In the genomic region with DNA sequence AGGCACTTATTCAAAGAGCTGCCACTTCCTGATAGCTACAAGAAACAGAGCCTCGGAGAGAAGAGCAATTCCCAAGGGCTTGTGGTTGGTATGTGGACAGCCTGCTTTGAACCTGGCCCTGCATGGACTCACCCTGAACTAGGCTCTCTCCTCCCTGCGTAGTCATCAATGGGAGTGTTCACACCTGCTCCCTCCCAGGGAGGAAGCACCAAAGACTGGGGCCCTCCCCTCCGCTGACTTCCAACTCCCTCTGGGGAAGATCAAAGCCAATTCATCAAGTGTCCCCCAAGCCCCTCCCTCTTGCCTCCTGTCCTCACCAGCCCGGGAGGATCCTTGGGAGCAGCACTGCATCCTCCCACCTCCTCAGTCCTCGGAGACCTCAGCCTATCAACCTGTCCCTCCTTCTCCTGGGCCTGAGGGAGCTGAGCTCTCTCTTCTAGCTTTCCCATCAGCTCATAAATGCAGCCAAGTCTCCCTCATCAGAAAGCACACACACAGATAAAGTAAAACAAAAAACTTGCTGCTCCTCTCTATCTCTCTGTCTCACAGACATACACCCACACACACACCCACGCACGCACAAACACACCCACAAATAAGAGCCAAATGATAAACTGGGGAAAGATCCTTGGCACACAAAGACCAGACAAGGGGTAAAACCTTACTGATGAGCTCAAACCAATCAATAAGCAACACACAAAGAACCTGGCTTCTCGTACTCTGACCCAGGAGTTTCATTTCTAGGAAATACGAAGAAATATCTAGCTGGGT, we compare ENCODE assay signal across 9 cellular contexts. TPM values are rescaled to one million over a fixed set of nuclear protein-coding genes. Genes with fewer than 3 reads are reported as not detected.
DNase-seq lines count a peak whose midpoint lies in the region; ATAC-seq and TF ChIP-seq lines count a peak whose summit lies in the region.
"Had no signal": no experiment of that assay in that cellular context is flagged by ENCODE, and none has a peak within 500 bp of the region (broad histone marks: within the 10 kb centered on the region; RNA-seq: fewer than 3 reads in every experiment).

No MANE protein-coding gene starts in this region.

- H3K36me3 ChIP-seq in left lung = no peaks in the 10 kb centered on the region
- no peaks in the 10 kb centered on the region for H3K36me3 ChIP-seq in Karpas-422 (ENCODE audit: insufficient read depth, low read length)
- H3K36me3 ChIP-seq in body of pancreas (replicated peaks in 1 of 2; ENCODE audit: insufficient read depth in 1 of 2, low read depth in 2 of 2) = no peaks in the 10 kb centered on the region
- H3K36me3 ChIP-seq: lower lobe of right lung had no signal

- no peaks in the 10 kb centered on the region for H3K79me2 ChIP-seq in Karpas-422 (ENCODE audit: low read length)

- no peaks in the 10 kb centered on the region for H3K9me2 ChIP-seq in Karpas-422 (replicated peaks; ENCODE audit: insufficient read depth, low read length)

- H3K27ac Mint-ChIP-seq in nephron = peak overlapping the region; percentile 3 to 51 (median 9)

- no peak overlapping the region for H2AFZ ChIP-seq in Karpas-422 (ENCODE audit: low read length)

- peaks cover 21% of the 10 kb centered on the region for H3K4me1 Mint-ChIP-seq in nephron

- H3K4me3 Mint-ChIP-seq in nephron = peak overlapping the region in 2 of 3 experiments; percentile 1 to 9

- DNase-seq in amniotic epithelial cell (ENCODE audit: low read depth) = peak; percentile 59
- no peak for DNase-seq in NCI-H748 (lab: John Stamatoyannopoulos, UW; ENCODE audit: unreplicated experiment)
- DNase-seq in left lung = no peak
- no peak for DNase-seq in Karpas-422
- DNase-seq in body of pancreas = no peak
- DNase-seq: lower lobe of right lung had no signal

- 50 to 62% methylated on average over 7 to 9 of the region's 9 CpGs for WGBS in body of pancreas, 2 donors

- ATAC-seq in HG03196 (IDR thresholded peaks at IDR 0.05; ENCODE audit: unreplicated experiment) (peak; percentile 28), left lung (no peak), body of pancreas (no peak)
- ATAC-seq: lower lobe of right lung had no signal

- TF ChIP-seq CTCF in GM12875 (IDR thresholded peaks at IDR 0.05; ENCODE audit: borderline replicate concordance, insufficient read depth, low read depth, low read length) (no peak), nephron (IDR thresholded peaks at IDR 0.05; ENCODE audit: unreplicated experiment in 3 of 3) (no peak), left lung (IDR thresholded peaks at IDR 0.05) (no peak), body of pancreas (IDR thresholded peaks at IDR 0.05) (no peak)

- H3K36me3 Mint-ChIP-seq in nephron (ENCODE audit: low read depth) = no peaks in the 10 kb centered on the region

- H3K27me3 Mint-ChIP-seq in nephron (ENCODE audit: low read depth) = peaks cover 58% of the 10 kb centered on the region

- no peaks in the 10 kb centered on the region for H4K20me1 ChIP-seq in Karpas-422 (ENCODE audit: insufficient read depth, low read depth, low read length)

- H3K4me1 ChIP-seq in left lung = peaks cover 0 to 41% of the 10 kb centered on the region in 2 donors
- H3K4me1 ChIP-seq in Karpas-422 (ENCODE audit: low read length) = peaks cover 23% of the 10 kb centered on the region
- peaks cover 12% of the 10 kb centered on the region for H3K4me1 ChIP-seq in body of pancreas

- peaks cover 15 to 48% of the 10 kb centered on the region in 2 donors for H3K27me3 ChIP-seq in left lung
- no peaks in the 10 kb centered on the region for H3K27me3 ChIP-seq in Karpas-422 (ENCODE audit: low read length)
- H3K27me3 ChIP-seq in body of pancreas = peaks cover 0 to 4% of the 10 kb centered on the region in 2 donors

- H3K9me3 Mint-ChIP-seq in nephron = no peaks in the 10 kb centered on the region

- no peak overlapping the region for H3K4me2 ChIP-seq in Karpas-422 (ENCODE audit: low read depth, low read length, poor library complexity, severe bottlenecking)

- intact Hi-C loops in left lung (cut with DNase I) = no loop called here
- intact Hi-C loops in body of pancreas (cut with DNase I) = no loop called here

- H3K4me3 ChIP-seq in GM12875 (ENCODE audit: low read depth, low read length) (peak overlapping the region; percentile 21), left lung (no peak overlapping the region), Karpas-422 (ENCODE audit: low read length) (no peak overlapping the region), body of pancreas (no peak overlapping the region)
- H3K4me3 ChIP-seq: lower lobe of right lung had no signal

- H3K9me3 ChIP-seq in left lung = no peaks in the 10 kb centered on the region
- H3K9me3 ChIP-seq in Karpas-422 (ENCODE audit: low read length) = no peaks in the 10 kb centered on the region
- H3K9me3 ChIP-seq in body of pancreas = no peaks in the 10 kb centered on the region
- H3K9me3 ChIP-seq: lower lobe of right lung had no signal

- H3K9ac ChIP-seq in Karpas-422 (ENCODE audit: low read length) = no peak overlapping the region

- TF ChIP-seq POLR2A in body of pancreas (IDR thresholded peaks at IDR 0.05) = no peak

- H3K27ac ChIP-seq in left lung (peak overlapping the region in 1 of 2 donors; percentile 28), Karpas-422 (ENCODE audit: low read length) (no peak overlapping the region), body of pancreas (peak overlapping the region in 1 of 4 donors; percentile 13)
- H3K27ac ChIP-seq: lower lobe of right lung had no signal

RNA-seq across cellular contexts. Expression of gene A4GALT, which starts 3.3 kb away (rescaled TPM):
- total RNA-seq in left lung = 10 to 100 TPM; 11.2 to 21.3 TPM
- total RNA-seq in Karpas-422 (2014; rRNA removed; shearing (Covaris generic); ENCODE audit: low replicate concordance) = not detected in 2 replicates
- total RNA-seq in body of pancreas = 1 to 10 TPM; 3.1 to 6.9 TPM
